Comparison of ENCODE assay signal across 8 cellular contexts in the genomic region with DNA sequence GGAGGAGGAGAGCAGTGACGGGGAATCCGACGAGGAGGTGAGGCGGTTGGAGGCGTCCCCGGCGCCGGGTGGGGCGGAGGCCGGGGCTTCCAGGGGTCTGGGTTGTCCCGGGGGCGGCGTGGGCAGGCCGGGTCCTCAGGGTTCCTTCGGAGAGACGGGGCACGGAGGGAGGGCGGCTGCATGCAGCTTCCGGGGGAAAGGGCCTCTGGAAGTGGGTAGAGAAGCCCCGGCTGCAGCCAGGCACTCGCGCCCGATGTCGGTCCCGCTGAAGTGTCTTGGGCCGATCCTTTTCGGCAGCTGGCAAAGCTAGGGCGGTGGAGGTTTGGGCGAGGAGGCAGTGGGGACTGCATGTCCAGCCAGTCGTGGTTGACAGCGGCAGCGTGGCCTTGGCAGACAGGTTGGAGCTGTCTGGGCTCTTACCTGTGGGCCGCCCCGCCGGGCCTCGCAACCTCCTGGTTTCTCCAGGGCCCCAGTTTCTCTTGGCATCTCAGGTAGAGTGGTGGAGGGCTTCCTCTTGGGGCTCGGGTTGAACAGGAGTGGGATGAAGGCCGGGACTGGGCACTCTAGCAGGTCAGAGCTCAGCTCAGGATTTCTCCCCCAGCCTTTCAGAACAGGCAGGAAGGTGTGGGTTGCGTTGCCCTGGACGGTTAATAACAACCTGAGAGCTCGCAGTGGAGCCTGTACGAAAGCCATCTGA. TPM values are rescaled to one million over a fixed set of nuclear protein-coding genes. Genes with fewer than 3 reads are reported as not detected.
DNase-seq lines count a peak whose midpoint lies in the region; ATAC-seq, FAIRE-seq and TF ChIP-seq lines count a peak whose summit lies in the region.

No MANE protein-coding gene starts in this region.

- no peaks in the 10 kb centered on the region for H3K27me3 Mint-ChIP-seq in activated CD8-positive, alpha-beta T cell treated with anti-CD3 and anti-CD28 coated beads for 36 hours
- H3K27me3 Mint-ChIP-seq in endodermal cell (ENCODE audit: insufficient read depth): no peaks in the 10 kb centered on the region

- TF ChIP-seq POLR2A in GM12891 (IDR thresholded peaks at IDR 0.05; ENCODE audit: low read depth, low read length) (no peak; the same call in 1 of the 2 replicates), transverse colon (IDR thresholded peaks at IDR 0.05) (no peak)

- H3K4me3 Mint-ChIP-seq in activated CD8-positive, alpha-beta T cell treated with anti-CD3 and anti-CD28 coated beads for 36 hours: peak overlapping the region; percentile 94
- peak overlapping the region; percentile 86 for H3K4me3 Mint-ChIP-seq in endodermal cell

- H3K4me1 ChIP-seq in endodermal cell (ENCODE audit: control insufficient read depth, insufficient read depth, low read length): peaks cover 13% of the 10 kb centered on the region
- peaks cover 18 to 28% (median 24%) of the 10 kb centered on the region in 4 donors for H3K4me1 ChIP-seq in transverse colon

- H3K9me3 ChIP-seq in endodermal cell (ENCODE audit: control insufficient read depth, low read length) (no peaks in the 10 kb centered on the region), transverse colon (no peaks in the 10 kb centered on the region)

- ATAC-seq in activated CD8-positive, alpha-beta T cell treated with anti-CD3 and anti-CD28 coated beads for 36 hours: no peak
- ATAC-seq in GM18520 (IDR thresholded peaks at IDR 0.05; ENCODE audit: unreplicated experiment) (no peak), HG03139 (IDR thresholded peaks at IDR 0.05; ENCODE audit: unreplicated experiment) (no peak)

- CTCF ChIA-PET in activated CD8-positive, alpha-beta T cell treated with anti-CD3 and anti-CD28 coated beads for 36 hours (lab: Charles Lee): interaction anchor here (0.9 to 1.8 kb wide), 5 partner anchors 16 to 26 kb away, joined by 4 to 10 read pairs (median 5); no protein-coding TSS in a partner anchor

- DNase-seq in GM12891 (ENCODE audit: insufficient read length, low spot score) (no peak), HL-60 (ENCODE audit: low read depth in 1 of 2, low spot score in 1 of 2) (peak in 1 of 2 experiments; percentile 35), endodermal cell (peak; percentile 66), myocyte (ENCODE audit: low read depth) (peak; percentile 46), transverse colon (peak; percentile 49)
- DNase-seq in activated CD8-positive, alpha-beta T cell treated with anti-CD3 and anti-CD28 coated beads for 36 hours: peak; percentile 82

- POLR2A ChIA-PET in activated CD8-positive, alpha-beta T cell treated with anti-CD3 and anti-CD28 coated beads for 36 hours (lab: Charles Lee): interaction anchor here (0.7 to 9.5 kb wide), 16 partner anchors 10 to 164 kb away, joined by 3 to 105 read pairs (median 4); partner anchors contain the start of genes COX6B1, IGFLR1, LIN37 and PSENEN

- TF ChIP-seq CTCF in HL-60 (IDR thresholded peaks at IDR 0.05; ENCODE audit: insufficient read depth, low read length) (no peak), endodermal cell (conservative IDR thresholded peaks at IDR 0.05) (no peak), transverse colon (IDR thresholded peaks at IDR 0.05) (no peak)
- TF ChIP-seq CTCF in activated CD8-positive, alpha-beta T cell treated with anti-CD3 and anti-CD28 coated beads for 36 hours (IDR thresholded peaks at IDR 0.05): no peak

- in situ Hi-C loops in transverse colon (cut with MboI; ENCODE audit: low pct_ligation_motif_present in 1 of 4, low pct_unique_long_range_greater_than_20kb in 1 of 4, low sequenced_read_pairs in 3 of 4): no loop called here

- peak; percentile 64 for FAIRE-seq in GM12891 (lab: Jason Lieb, UNC)

- peaks cover 29% of the 10 kb centered on the region for H3K4me1 Mint-ChIP-seq in activated CD8-positive, alpha-beta T cell treated with anti-CD3 and anti-CD28 coated beads for 36 hours (ENCODE audit: low read depth)
- H3K4me1 Mint-ChIP-seq in endodermal cell: peaks cover 18% of the 10 kb centered on the region

- no peaks in the 10 kb centered on the region for H3K9me3 Mint-ChIP-seq in activated CD8-positive, alpha-beta T cell treated with anti-CD3 and anti-CD28 coated beads for 36 hours
- no peaks in the 10 kb centered on the region for H3K9me3 Mint-ChIP-seq in endodermal cell

- H3K27ac Mint-ChIP-seq in activated CD8-positive, alpha-beta T cell treated with anti-CD3 and anti-CD28 coated beads for 36 hours: peak overlapping the region; percentile 94
- peak overlapping the region; percentile 48 for H3K27ac Mint-ChIP-seq in endodermal cell

- 4 to 9% methylated on average over 21 to 42 of the region's 42 CpGs for WGBS in endodermal cell (ENCODE audit: insufficient coverage in 1 of 2, insufficient read length in 1 of 2), 2 experiments
- WGBS in transverse colon (ENCODE audit: low coverage in 1 of 2), 2 donors: 0 to 1% methylated on average over 1 to 15 of the region's 42 CpGs

- H3K36me3 Mint-ChIP-seq in activated CD8-positive, alpha-beta T cell treated with anti-CD3 and anti-CD28 coated beads for 36 hours (ENCODE audit: low read depth): peaks cover 85% of the 10 kb centered on the region
- H3K36me3 Mint-ChIP-seq in endodermal cell (ENCODE audit: low read depth): peaks cover 27% of the 10 kb centered on the region

- peaks cover 15% of the 10 kb centered on the region for H3K36me3 ChIP-seq in endodermal cell (ENCODE audit: control insufficient read depth, insufficient read depth, low read length)
- peaks cover 0 to 19% (median 7%) of the 10 kb centered on the region in 4 donors for H3K36me3 ChIP-seq in transverse colon

- intact Hi-C loops in activated CD8-positive, alpha-beta T cell treated with anti-CD3 and anti-CD28 coated beads for 36 hours (cut with micrococcal nuclease): loop anchor here (10.0 kb wide), 1 partner anchor 216 kb away; the partner anchor contains the start of gene LRFN3
- intact Hi-C loops in transverse colon (cut with DNase I; ENCODE audit: low total_unique reads): loop anchor here (10.0 kb wide), 1 partner anchor 174 kb away; the partner anchor contains the start of gene TMEM147

- peak overlapping the region; percentile 93 for H3K4me3 ChIP-seq in HL-60 (replicated peaks; ENCODE audit: insufficient read depth, low read length)
- peak overlapping the region; percentile 90 for H3K4me3 ChIP-seq in endodermal cell (ENCODE audit: low read length)
- peak overlapping the region; percentile 52 to 89 (median 85) for H3K4me3 ChIP-seq in transverse colon

- H3K27me3 ChIP-seq in HL-60 (ENCODE audit: insufficient read depth, poor library complexity, severe bottlenecking): no peaks in the 10 kb centered on the region
- H3K27me3 ChIP-seq in endodermal cell (ENCODE audit: control insufficient read depth, insufficient read depth, low read length, poor library complexity, severe bottlenecking): no peaks in the 10 kb centered on the region
- no peaks in the 10 kb centered on the region for H3K27me3 ChIP-seq in transverse colon

- H3K9ac ChIP-seq in endodermal cell (ENCODE audit: extremely low read depth, low read length, poor library complexity, severe bottlenecking): peak overlapping the region; percentile 68

- peak overlapping the region; percentile 69 for H3K27ac ChIP-seq in HL-60 (replicated peaks)
- no peak overlapping the region for H3K27ac ChIP-seq in endodermal cell (ENCODE audit: low read depth, low read length)
- peak overlapping the region; percentile 91 to 95 (median 92) for H3K27ac ChIP-seq in transverse colon

- TF ChIP-seq EP300 in transverse colon (IDR thresholded peaks at IDR 0.05; ENCODE audit: low read depth): no peak

TF ChIP-seq in GM12891, 5 proteins besides CTCF, POLR2A, EP300 and RAD21:
- no peak for TF ChIP-seq POU2F2 (IDR thresholded peaks at IDR 0.05; ENCODE audit: low read depth, low read length)
- peak; percentile 53; the same call in 1 of the 2 replicates for TF ChIP-seq POLR2AphosphoS5 (IDR thresholded peaks at IDR 0.05; ENCODE audit: low read depth, low read length)

RNA-seq across cellular contexts. Expression of gene KMT2B, which starts 0.7 kb away (rescaled TPM):
- polyA plus RNA-seq in GM12891 (2012; ENCODE audit: low read depth, missing spikeins): 23.7 TPM
- 10 to 100 TPM; 62.9 to 63.6 TPM for total RNA-seq in activated CD8-positive, alpha-beta T cell treated with anti-CD3 and anti-CD28 coated beads for 36 hours
- total RNA-seq in endodermal cell: 10 to 100 TPM; 48.1 to 54.0 TPM
- polyA plus RNA-seq in endodermal cell (2013, experiment 1 of 2): 35.3 TPM
- 28.0 TPM for polyA plus RNA-seq in endodermal cell (2013, experiment 2 of 2)
- total RNA-seq in myocyte: 11.1 and 11.2 TPM in 2 replicates
- 18.3 TPM for polyA plus RNA-seq in myocyte (2012)
- total RNA-seq in transverse colon: 10 to 100 TPM; 31.8 to 63.9 (median 50.7) TPM

RNA-seq across cellular contexts. Expression of gene ZBTB32, which starts 14.1 kb away (rescaled TPM):
- 31.2 TPM for polyA plus RNA-seq in GM12891 (2012; ENCODE audit: low read depth, missing spikeins)
- 100 to 1,000 TPM; 410 to 420 TPM for total RNA-seq in activated CD8-positive, alpha-beta T cell treated with anti-CD3 and anti-CD28 coated beads for 36 hours
- not detected for total RNA-seq in endodermal cell
- not detected for polyA plus RNA-seq in endodermal cell (2013, experiment 1 of 2)
- polyA plus RNA-seq in endodermal cell (2013, experiment 2 of 2): not detected
- total RNA-seq in myocyte: 0.11 TPM in 1 of 2 replicates, not detected in the other
- 0.58 TPM for polyA plus RNA-seq in myocyte (2012)
- not detected for total RNA-seq in transverse colon

RNA-seq across cellular contexts. Expression of gene IGFLR1, which starts 23.8 kb away (rescaled TPM):
- 39.6 TPM for polyA plus RNA-seq in GM12891 (2012; ENCODE audit: low read depth, missing spikeins)
- total RNA-seq in activated CD8-positive, alpha-beta T cell treated with anti-CD3 and anti-CD28 coated beads for 36 hours: 100 to 1,000 TPM; 140 to 143 TPM
- total RNA-seq in endodermal cell: 1 to 10 TPM; 4.6 to 7.1 TPM
- 9.0 TPM for polyA plus RNA-seq in endodermal cell (2013, experiment 1 of 2)
- polyA plus RNA-seq in endodermal cell (2013, experiment 2 of 2): 6.1 TPM
- 1.8 and 4.8 TPM in 2 replicates for total RNA-seq in myocyte
- 1.0 TPM for polyA plus RNA-seq in myocyte (2012)
- total RNA-seq in transverse colon: 1 to 10 TPM in 3 of 4 donors, under 1 TPM in 1; 0.40 to 7.3 (median 6.0) TPM

RNA-seq across cellular contexts. Expression of gene U2AF1L4, which starts 26.7 kb away (rescaled TPM):
- polyA plus RNA-seq in GM12891 (2012; ENCODE audit: low read depth, missing spikeins): 18.8 TPM
- total RNA-seq in activated CD8-positive, alpha-beta T cell treated with anti-CD3 and anti-CD28 coated beads for 36 hours: 10 to 100 TPM; 41.7 to 42.5 TPM
- total RNA-seq in endodermal cell (10 to 100 TPM; 17.3 to 23.2 TPM), myocyte (9.7 and 12.0 TPM in 2 replicates), transverse colon (100 to 1,000 TPM in 1 of 4 donors, 10 to 100 TPM in 3; 34.8 to 122 (median 44.9) TPM)
- 20.7 TPM for polyA plus RNA-seq in endodermal cell (2013, experiment 1 of 2)
- 16.6 TPM for polyA plus RNA-seq in endodermal cell (2013, experiment 2 of 2)
- polyA plus RNA-seq in myocyte (2012): 22.4 TPM

RNA-seq across cellular contexts. Expression of gene PSENEN, which starts 27.0 kb away (rescaled TPM):
- polyA plus RNA-seq in GM12891 (2012; ENCODE audit: low read depth, missing spikeins): 31.0 TPM
- total RNA-seq in activated CD8-positive, alpha-beta T cell treated with anti-CD3 and anti-CD28 coated beads for 36 hours: 10 to 100 TPM; 37.2 to 41.3 TPM
- 100 to 1,000 TPM; 101 to 109 TPM for total RNA-seq in endodermal cell
- polyA plus RNA-seq in endodermal cell (2013, experiment 1 of 2): 76.8 TPM
- 65.3 TPM for polyA plus RNA-seq in endodermal cell (2013, experiment 2 of 2)
- total RNA-seq in myocyte: 32.5 and 32.8 TPM in 2 replicates
- polyA plus RNA-seq in myocyte (2012): 89.4 TPM
- 10 to 100 TPM in 3 of 4 donors, 1 to 10 TPM in 1; 6.6 to 80.0 (median 56.8) TPM for total RNA-seq in transverse colon

Comparison
In these comparisons a context has a peak if more than half of its experiments do, and no peak if none do; other contexts are left out.
1. RNA of gene ZBTB32, which starts 14.1 kb away (total RNA-seq): 410 to 420 TPM in activated CD8-positive, alpha-beta T cell treated with anti-CD3 and anti-CD28 coated beads for 36 hours; not detected in transverse colon, not detected in endodermal cell and 0.11 TPM in myocyte; every median in the first group is over 100 times any median in the second.
2. RNA of gene IGFLR1, which starts 23.8 kb away (total RNA-seq): 140 to 143 TPM in activated CD8-positive, alpha-beta T cell treated with anti-CD3 and anti-CD28 coated beads for 36 hours; 4.6 to 7.1 TPM in endodermal cell, 0.40 to 7.3 TPM in transverse colon and 1.8 to 4.8 TPM in myocyte; every median in the first group is over 10 times any median in the second.
3. Peak in every context shown above with its lines, with median percentiles within 50 percentile points of each other: H3K4me3 ChIP-seq.